Comparison of ENCODE assay signal across 8 cellular contexts in genomic region chr2:127080941-127081769, GRCh38. TPM values are rescaled to one million over a fixed set of nuclear protein-coding genes. Genes with fewer than 3 reads are reported as not detected.
DNase-seq lines count a peak whose midpoint lies in the region; ATAC-seq, FAIRE-seq and TF ChIP-seq lines count a peak whose summit lies in the region.

No MANE protein-coding gene starts in this region.

- H3K4me3 ChIP-seq in GM12878: peak overlapping the region; percentile 60
- H3K4me3 ChIP-seq in psoas muscle: peak overlapping the region; percentile 54

- peak; percentile 37 for ATAC-seq in GM18505 (IDR thresholded peaks at IDR 0.05; ENCODE audit: unreplicated experiment)
- peak; percentile 41 for ATAC-seq in HG02763 (IDR thresholded peaks at IDR 0.05; ENCODE audit: unreplicated experiment)
- peak; percentile 64 for ATAC-seq in GM12878
- ATAC-seq in psoas muscle: peak; percentile 54 to 71 (median 62)

- CTCF ChIA-PET in GM12878 (lab: Yijun Ruan, JAX): interaction anchor here (0.7 to 3.1 kb wide), 4 partner anchors 10 to 398 kb away, joined by 3 to 20 read pairs (median 4); no protein-coding TSS in a partner anchor

- no peaks in the 10 kb centered on the region for H3K36me3 ChIP-seq in GM12878 (ENCODE audit: control insufficient read depth in 2 of 2, insufficient read depth in 2 of 2, low read length in 1 of 2)
- H3K36me3 ChIP-seq in psoas muscle (ENCODE audit: insufficient read depth in 1 of 2, low read depth in 1 of 2): no peaks in the 10 kb centered on the region

- H3K27ac ChIP-seq in GM12878 (ENCODE audit: control insufficient read depth, insufficient read depth): peak overlapping the region; percentile 75
- H3K27ac ChIP-seq in psoas muscle: peak overlapping the region; percentile 98

- 19% methylated on average over 24 of the region's 24 CpGs for WGBS in GM12878 (ENCODE audit: insufficient coverage, insufficient replicate concordance, low lambda C conversion rate, missing lambda C conversion rate)
- WGBS in psoas muscle, 3 donors: 27 to 63% (median 32%) methylated on average over 21 to 24 of the region's 24 CpGs

- peak overlapping the region; percentile 90 for H3K27ac Mint-ChIP-seq in T-helper 1 cell treated with Interleukin-12 subunit alpha and Interleukin-12 subunit beta and Interleukin-4 antibody, amounts not matched to agents 30 μg/mL and 1 μg/mL, for 36 hours

- POLR2A ChIA-PET in GM12878 (lab: Charles Lee): interaction anchor here (0.5 kb wide), 2 partner anchors 193 to 306 kb away, joined by 3 to 4 read pairs; no protein-coding TSS in a partner anchor

- no peaks in the 10 kb centered on the region for H3K27me3 Mint-ChIP-seq in T-helper 1 cell treated with Interleukin-12 subunit alpha and Interleukin-12 subunit beta and Interleukin-4 antibody, amounts not matched to agents 30 μg/mL and 1 μg/mL, for 36 hours (ENCODE audit: low read depth)

- peaks cover 62% of the 10 kb centered on the region for H3K4me1 Mint-ChIP-seq in T-helper 1 cell treated with Interleukin-12 subunit alpha and Interleukin-12 subunit beta and Interleukin-4 antibody, amounts not matched to agents 30 μg/mL and 1 μg/mL, for 36 hours (ENCODE audit: low read depth)

- TSS peak; percentile 76 for BruUV-seq in GM12878 (replicated peaks; lab: Mats Ljungman, UMichigan)

- TF ChIP-seq POLR2A in GM18505 (IDR thresholded peaks at IDR 0.05; ENCODE audit: borderline replicate concordance, extremely low read depth, insufficient read depth, insufficient read length) (no peak), GM12878 (IDR thresholded peaks at IDR 0.05; ENCODE audit: low read depth, low read length) (peak; percentile 70)

- peak overlapping the region; percentile 95 for H3K4me2 ChIP-seq in GM12878 (ENCODE audit: control insufficient read depth, insufficient read depth)

- H3K9me3 ChIP-seq in GM12878 (replicated peaks; ENCODE audit: control insufficient read depth, insufficient read depth, low read length) (no peaks in the 10 kb centered on the region), psoas muscle (no peaks in the 10 kb centered on the region)

- in situ Hi-C loops in GM12878 (cut with MboI): no loop called here

- peak overlapping the region; percentile 87 for H3K4me3 Mint-ChIP-seq in T-helper 1 cell treated with Interleukin-12 subunit alpha and Interleukin-12 subunit beta and Interleukin-4 antibody, amounts not matched to agents 30 μg/mL and 1 μg/mL, for 36 hours

- peaks cover 38% of the 10 kb centered on the region for H3K4me1 ChIP-seq in GM12878 (ENCODE audit: control insufficient read depth, insufficient read depth, low read length)
- peaks cover 96% of the 10 kb centered on the region for H3K4me1 ChIP-seq in psoas muscle

- SMC1A ChIA-PET in GM12878 (lab: Charles Lee; ENCODE audit: uncharacterized antibody, unreplicated experiment): interaction anchor here (1.3 to 1.9 kb wide), 3 partner anchors 10 to 13 kb away, joined by 4 to 7 read pairs (median 5); no protein-coding TSS in a partner anchor

- no peak for TF ChIP-seq RAD21 in GM12878 (IDR thresholded peaks at IDR 0.05; ENCODE audit: insufficient read depth, low read depth, low read length)

- H4K20me1 ChIP-seq in GM12878 (ENCODE audit: control insufficient read depth, insufficient read depth): no peaks in the 10 kb centered on the region

- no peaks in the 10 kb centered on the region for H3K79me2 ChIP-seq in GM12878 (ENCODE audit: control insufficient read depth, insufficient read depth, low read length)

- intact Hi-C loops in GM12878 (cut with micrococcal nuclease; ENCODE audit: unreplicated experiment) (loop anchor here (10.0 kb wide), 1 partner anchor 214 kb away; the partner anchor contains the start of gene ERCC3), psoas muscle (cut with DNase I) (loop anchor here (5.0 kb wide), 1 partner anchor 71 kb away; no protein-coding TSS in a partner anchor)

- H3K27me3 ChIP-seq in GM12878 (replicated peaks in 1 of 2; ENCODE audit: control insufficient read depth in 2 of 2, insufficient read depth in 2 of 2, low read length in 1 of 2) (no peaks in the 10 kb centered on the region), psoas muscle (ENCODE audit: insufficient read depth in 3 of 3, low read length in 2 of 3) (no peaks in the 10 kb centered on the region)

- H3K9ac ChIP-seq in GM12878 (ENCODE audit: control insufficient read depth, insufficient read depth, low read length): peak overlapping the region; percentile 85

- H3K9me3 Mint-ChIP-seq in T-helper 1 cell treated with Interleukin-12 subunit alpha and Interleukin-12 subunit beta and Interleukin-4 antibody, amounts not matched to agents 30 μg/mL and 1 μg/mL, for 36 hours: no peaks in the 10 kb centered on the region

- peaks cover 3% of the 10 kb centered on the region for H3K36me3 Mint-ChIP-seq in T-helper 1 cell treated with Interleukin-12 subunit alpha and Interleukin-12 subunit beta and Interleukin-4 antibody, amounts not matched to agents 30 μg/mL and 1 μg/mL, for 36 hours (ENCODE audit: low read depth)

- peak; percentile 90 for FAIRE-seq in GM12878 (lab: Jason Lieb, UNC)

- TF ChIP-seq CTCF in GM12878 (IDR thresholded peaks at IDR 0.05 in 2 of 3, conservative IDR thresholded peaks at IDR 0.05 in 1 of 3; ENCODE audit: control insufficient read depth in 2 of 3, extremely low read depth in 1 of 3, insufficient read depth in 1 of 3, low read depth in 3 of 3, low read length in 3 of 3): no peak
- no peak for TF ChIP-seq CTCF in psoas muscle (IDR thresholded peaks at IDR 0.05)

- RAD21 ChIA-PET in GM12878 (lab: Charles Lee; ENCODE audit: unreplicated experiment): interaction anchor here (1.1 to 2.6 kb wide), 6 partner anchors 9 to 665 kb away, joined by 3 to 22 read pairs (median 4); no protein-coding TSS in a partner anchor

- DNase-seq in GM12878 (ENCODE audit: low read depth, low spot score) (no peak), psoas muscle (peak; percentile 90 to 98), COLO829 (ENCODE audit: low spot score) (no peak), NCI-H2196 treated with DMSO at 0.1 percent for 48 hours (lab: John Stamatoyannopoulos, UW; ENCODE audit: unreplicated experiment) (no peak), 8988T (no peak)

- H2AFZ ChIP-seq in GM12878 (ENCODE audit: control insufficient read depth, low read depth, low read length): peak overlapping the region; percentile 61

- no peak for TF ChIP-seq EP300 in GM12878 (IDR thresholded peaks at IDR 0.05; ENCODE audit: borderline replicate concordance in 1 of 2, control insufficient read depth in 1 of 2, low read depth in 2 of 2, low read length in 2 of 2)

TF ChIP-seq in GM12878, 131 proteins besides CTCF, POLR2A, EP300 and RAD21 (continues in another document):
- no peak for TF ChIP-seq EZH2 (IDR thresholded peaks at IDR 0.05; ENCODE audit: borderline replicate concordance, control insufficient read depth, low read depth, low read length)
- no peak for TF ChIP-seq TCF7 (IDR thresholded peaks at IDR 0.05; ENCODE audit: borderline replicate concordance)
- TF ChIP-seq SMAD1 (IDR thresholded peaks at IDR 0.05; ENCODE audit: low read depth, partially characterized antibody): no peak
- no peak for TF ChIP-seq CHD1 (IDR thresholded peaks at IDR 0.05; ENCODE audit: low read depth, low read length)
- TF ChIP-seq SRF (IDR thresholded peaks at IDR 0.05; ENCODE audit: low read depth in 2 of 2, low read length in 2 of 2): peak; percentile 21 to 33; a peak in 1 of 4 replicates
- no peak for TF ChIP-seq ZBED1 (IDR thresholded peaks at IDR 0.05; ENCODE audit: borderline replicate concordance)
- peak in 1 of 2 experiments; percentile 78; a peak in 1 of 4 replicates for TF ChIP-seq BHLHE40 (IDR thresholded peaks at IDR 0.05; ENCODE audit: borderline replicate concordance in 1 of 2, low read depth in 2 of 2, low read length in 1 of 2)
- TF ChIP-seq EGR1 (IDR thresholded peaks at IDR 0.05; ENCODE audit: borderline replicate concordance in 1 of 2, low read depth in 2 of 2, low read length in 2 of 2): peak in 1 of 2 experiments; percentile 20; a peak in 1 of 3 replicates
- peak; percentile 48; the same call in 1 of the 2 replicates for TF ChIP-seq NR2F1 (conservative IDR thresholded peaks at IDR 0.05)
- TF ChIP-seq DPF2 (IDR thresholded peaks at IDR 0.05): peak; percentile 78
- TF ChIP-seq PKNOX1 (IDR thresholded peaks at IDR 0.05): peak; percentile 41; the same call in 1 of the 2 replicates

RNA-seq across cellular contexts. Expression of gene BIN1, which starts 25.8 kb away (rescaled TPM):
- total RNA-seq in GM12878 (2013; cell fraction: nucleolus; rRNA removed): 12.6 and 12.8 TPM in 2 replicates
- 16.1 and 21.3 TPM in 2 replicates for total RNA-seq in GM12878 (2014; rRNA removed)
- 6.3 and 9.6 TPM in 2 replicates for total RNA-seq in GM12878 (2014; rRNA removed; fragmentation: Illumina TruSeq; extraction: Trizol)
- 21.0 TPM in 2 replicates for total RNA-seq in GM12878 (2021)
- polyA plus RNA-seq in GM12878 (2011; ENCODE audit: low read depth): 11.7 TPM
- polyA plus RNA-seq in GM12878 (2011; rRNA removed): 1.3 and 2.2 TPM in 2 replicates
- 2.6 and 3.7 TPM in 2 replicates for polyA plus RNA-seq in GM12878 (2011; cell fraction: cytosol; rRNA removed)
- 7.8 and 7.9 TPM in 2 replicates for polyA plus RNA-seq in GM12878 (2011; cell fraction: nucleus; rRNA removed)
- polyA plus RNA-seq in GM12878 (2012): 36.1 and 36.8 TPM in 2 replicates
- polyA plus RNA-seq in GM12878 (2014; fragmentation: Illumina TruSeq; extraction: Trizol): 2.7 and 6.7 TPM in 2 replicates
- polyA plus RNA-seq in GM12878 (2014; fragmentation: Nextera tagmentation; extraction: Ambion mirVana): under 1 TPM; 0.32 to 0.91 TPM
- polyA plus RNA-seq in GM12878 (2014; rRNA removed): 12.7 and 20.5 TPM in 2 replicates
- polyA plus RNA-seq in GM12878 (2016; fragmentation: Nextera tagmentation; extraction: Ambion mirVana): 10 to 100 TPM; 15.8 to 16.8 TPM
- 1.8 and 3.0 TPM in 2 replicates for polyA minus RNA-seq in GM12878 (2011; rRNA and poly(A)+ RNA removed)
- polyA minus RNA-seq in GM12878 (2011; cell fraction: cytosol; rRNA and poly(A)+ RNA removed): 0.80 and 2.8 TPM in 2 replicates
- polyA minus RNA-seq in GM12878 (2011; cell fraction: nucleus; rRNA and poly(A)+ RNA removed): 1.8 and 3.1 TPM in 2 replicates
- 1,000 to 10,000 TPM; 1,036 to 1,643 (median 1,260) TPM for total RNA-seq in psoas muscle
- polyA plus RNA-seq in psoas muscle: 1,000 to 10,000 TPM in 2 of 3 donors, 100 to 1,000 TPM in 1; 615 to 1,667 (median 1,547) TPM

Comparison
In these comparisons a context has a peak if more than half of its experiments do, and no peak if none do; other contexts are left out.
1. DNase-seq: peak in psoas muscle (2 of 2); none in GM12878 (single experiment), COLO829 (single experiment), NCI-H2196 treated with DMSO at 0.1 percent for 48 hours (single experiment) and 8988T (single experiment).
2. RNA of gene BIN1, which starts 25.8 kb away (total RNA-seq): 1,036 to 1,643 TPM in psoas muscle; 6.3 to 21.3 TPM in GM12878; every median in the first group is over 10 times any median in the second.
3. Peak in every context shown above with its lines, with median percentiles within 50 percentile points of each other: ATAC-seq.